ENCODE assay signal across 1 cellular context in genomic region chr19:18364826-18365528, GRCh38.
TF ChIP-seq lines count a peak whose summit lies in the region.

No MANE protein-coding gene starts in this region.

TF ChIP-seq in HEK293, 187 proteins besides CTCF, POLR2A, EP300 and RAD21 (continued from another document and continues in another):
- TF ChIP-seq ZNF146 (tag by site-specific recombination; IDR thresholded peaks at IDR 0.05) (no peak; the same call in 1 of the 2 replicates), ZNF558 (tag by site-specific recombination; IDR thresholded peaks at IDR 0.05) (peak; percentile 83; the same call in 1 of the 2 replicates), ZNF785 (tag by site-specific recombination; IDR thresholded peaks at IDR 0.05) (0 out of 2 replicates have a peak, but pooled peaks have one; percentile 16), ZNF747 (tag by site-specific recombination; IDR thresholded peaks at IDR 0.05) (no peak), SCRT1 (tag by site-specific recombination; IDR thresholded peaks at IDR 0.05; ENCODE audit: borderline replicate concordance) (no peak), ZSCAN4 (tag by site-specific recombination; IDR thresholded peaks at IDR 0.05) (peak; percentile 70), ZNF704 (tag by site-specific recombination; IDR thresholded peaks at IDR 0.05) (no peak), ZNF561 (tag by site-specific recombination; IDR thresholded peaks at IDR 0.05; ENCODE audit: borderline replicate concordance) (peak; percentile 58), SALL2 (tag by site-specific recombination; IDR thresholded peaks at IDR 0.05; ENCODE audit: borderline replicate concordance) (no peak), ZNF280D (tag by site-specific recombination; IDR thresholded peaks at IDR 0.05) (peak; percentile 91), ZNF148 (tag by site-specific recombination; IDR thresholded peaks at IDR 0.05; ENCODE audit: borderline replicate concordance) (no peak), ZNF223 (tag by site-specific recombination; IDR thresholded peaks at IDR 0.05) (no peak), ZNF335 (tag by site-specific recombination; conservative IDR thresholded peaks at IDR 0.05) (0 out of 2 replicates have a peak, but pooled peaks have one; percentile 33), SP7 (tag by site-specific recombination; IDR thresholded peaks at IDR 0.05) (peak; percentile 95), ZNF391 (tag by site-specific recombination; IDR thresholded peaks at IDR 0.05; ENCODE audit: borderline replicate concordance, low read depth) (peak; percentile 78), ZNF175 (tag by site-specific recombination; IDR thresholded peaks at IDR 0.05) (no peak), ZNF571 (tag by site-specific recombination; IDR thresholded peaks at IDR 0.05) (no peak), ZNF580 (tag by site-specific recombination; IDR thresholded peaks at IDR 0.05) (peak; percentile 91), ZNF76 (tag by site-specific recombination; IDR thresholded peaks at IDR 0.05; ENCODE audit: borderline replicate concordance, low read depth) (peak; percentile 53; the same call in 1 of the 2 replicates), ZFHX2 (tag by site-specific recombination; conservative IDR thresholded peaks at IDR 0.05) (no peak), SP3 (tag by site-specific recombination; IDR thresholded peaks at IDR 0.05) (peak; percentile 56; the same call in 1 of the 2 replicates), ZNF529 (tag by site-specific recombination; IDR thresholded peaks at IDR 0.05; ENCODE audit: insufficient replicate concordance) (no peak), ZSCAN5A (tag by site-specific recombination; IDR thresholded peaks at IDR 0.05) (no peak), GLIS1 (tag by site-specific recombination; IDR thresholded peaks at IDR 0.05) (peak; percentile 98), HOXD13 (CRISPR knock-in tag; IDR thresholded peaks at IDR 0.05; ENCODE audit: borderline replicate concordance) (no peak), BCL11A (tag by site-specific recombination; IDR thresholded peaks at IDR 0.05; ENCODE audit: low read depth) (peak; percentile 94), ZSCAN18 (tag by site-specific recombination; IDR thresholded peaks at IDR 0.05) (peak; percentile 81), HIC1 (tag by site-specific recombination; IDR thresholded peaks at IDR 0.05) (peak; percentile 98), ZNF677 (tag by site-specific recombination; IDR thresholded peaks at IDR 0.05) (peak; percentile 97), ZNF214 (tag by site-specific recombination; IDR thresholded peaks at IDR 0.05; ENCODE audit: borderline replicate concordance) (no peak), ZNF521 (tag by site-specific recombination; IDR thresholded peaks at IDR 0.05) (no peak), ZNF600 (tag by site-specific recombination; IDR thresholded peaks at IDR 0.05) (peak; percentile 70), SP2 (tag by site-specific recombination; IDR thresholded peaks at IDR 0.05) (peak; percentile 40; the same call in 1 of the 2 replicates), ZNF157 (tag by site-specific recombination; IDR thresholded peaks at IDR 0.05) (no peak), ZNF530 (tag by site-specific recombination; IDR thresholded peaks at IDR 0.05; ENCODE audit: low read depth) (no peak), EGR2 (tag by site-specific recombination; IDR thresholded peaks at IDR 0.05; ENCODE audit: low read depth) (no peak), ZNF621 (tag by site-specific recombination; IDR thresholded peaks at IDR 0.05) (no peak), GLIS2 (tag by site-specific recombination; IDR thresholded peaks at IDR 0.05) (peak; percentile 68; the same call in 1 of the 2 replicates), WT1 (tag by site-specific recombination; IDR thresholded peaks at IDR 0.05) (peak; percentile 83), ZNF19 (tag by site-specific recombination; IDR thresholded peaks at IDR 0.05; ENCODE audit: low read depth) (no peak), KLF16 (tag by site-specific recombination; IDR thresholded peaks at IDR 0.05) (peak; percentile 74; the same call in 1 of the 2 replicates), ZNF10 (tag by site-specific recombination; IDR thresholded peaks at IDR 0.05) (peak; percentile 70; the same call in 1 of the 2 replicates), ZNF513 (tag by site-specific recombination; IDR thresholded peaks at IDR 0.05) (no peak), ZNF26 (tag by site-specific recombination; IDR thresholded peaks at IDR 0.05) (no peak), ZNF660 (tag by site-specific recombination; IDR thresholded peaks at IDR 0.05) (peak; percentile 100), ZNF585B (tag by site-specific recombination; IDR thresholded peaks at IDR 0.05) (no peak), AEBP2 (tag by site-specific recombination; IDR thresholded peaks at IDR 0.05; ENCODE audit: borderline replicate concordance) (no peak)
